In the genomic region with DNA sequence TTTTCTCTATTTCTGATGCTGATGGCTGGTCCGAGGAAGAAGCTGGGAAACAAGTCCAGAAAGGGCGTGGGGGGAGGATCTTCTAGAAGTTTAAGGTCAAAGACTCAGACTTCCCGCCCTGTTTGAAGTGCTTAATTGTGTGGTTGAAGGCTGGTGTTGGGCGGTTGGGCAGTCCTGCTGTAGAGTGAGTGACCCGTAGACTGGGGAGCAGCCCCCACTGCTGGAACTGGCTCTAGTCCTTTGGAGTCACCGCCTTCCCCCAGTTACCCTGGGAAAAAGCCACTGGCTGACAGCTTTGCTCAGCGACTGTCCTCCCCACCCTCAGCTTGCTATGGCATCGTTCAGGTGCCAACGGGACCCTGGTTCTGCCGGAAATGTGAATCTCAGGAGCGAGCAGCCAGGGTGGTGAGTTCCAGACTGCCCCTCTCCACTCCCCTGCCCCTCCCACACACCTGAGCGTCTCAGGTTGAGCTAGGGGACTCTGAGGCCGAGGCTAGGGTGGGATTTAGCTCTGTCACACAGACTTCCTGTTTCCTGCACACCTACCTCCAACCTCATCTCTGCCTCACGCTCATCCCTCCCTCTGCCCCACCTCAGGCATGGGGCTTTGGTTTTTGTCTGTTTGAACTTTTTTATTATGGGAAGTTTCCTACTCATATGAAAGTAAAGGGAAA, we compare ENCODE assay signal across 1 cellular context.
TF ChIP-seq lines count a peak whose summit lies in the region.

No MANE protein-coding gene starts in this region.

TF ChIP-seq in HepG2, 621 proteins besides CTCF, POLR2A, EP300 and RAD21 (continued from another document):
- TF ChIP-seq, protein P1, sequence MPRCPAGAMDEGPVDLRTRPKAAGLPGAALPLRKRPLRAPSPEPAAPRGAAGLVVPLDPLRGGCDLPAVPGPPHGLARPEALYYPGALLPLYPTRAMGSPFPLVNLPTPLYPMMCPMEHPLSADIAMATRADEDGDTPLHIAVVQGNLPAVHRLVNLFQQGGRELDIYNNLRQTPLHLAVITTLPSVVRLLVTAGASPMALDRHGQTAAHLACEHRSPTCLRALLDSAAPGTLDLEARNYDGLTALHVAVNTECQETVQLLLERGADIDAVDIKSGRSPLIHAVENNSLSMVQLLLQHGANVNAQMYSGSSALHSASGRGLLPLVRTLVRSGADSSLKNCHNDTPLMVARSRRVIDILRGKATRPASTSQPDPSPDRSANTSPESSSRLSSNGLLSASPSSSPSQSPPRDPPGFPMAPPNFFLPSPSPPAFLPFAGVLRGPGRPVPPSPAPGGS (CRISPR knock-in tag; IDR thresholded peaks at IDR 0.05): no peak
- TF ChIP-seq ZNF687 (CRISPR knock-in tag; IDR thresholded peaks at IDR 0.05): peak; percentile 41
- TF ChIP-seq GPN1 (CRISPR knock-in tag; IDR thresholded peaks at IDR 0.05; ENCODE audit: borderline replicate concordance): no peak
- no peak for TF ChIP-seq ZNF788 (CRISPR knock-in tag; IDR thresholded peaks at IDR 0.05; ENCODE audit: borderline replicate concordance)
- TF ChIP-seq ZNF234 (CRISPR knock-in tag; conservative IDR thresholded peaks at IDR 0.05): no peak
- TF ChIP-seq, protein P2, sequence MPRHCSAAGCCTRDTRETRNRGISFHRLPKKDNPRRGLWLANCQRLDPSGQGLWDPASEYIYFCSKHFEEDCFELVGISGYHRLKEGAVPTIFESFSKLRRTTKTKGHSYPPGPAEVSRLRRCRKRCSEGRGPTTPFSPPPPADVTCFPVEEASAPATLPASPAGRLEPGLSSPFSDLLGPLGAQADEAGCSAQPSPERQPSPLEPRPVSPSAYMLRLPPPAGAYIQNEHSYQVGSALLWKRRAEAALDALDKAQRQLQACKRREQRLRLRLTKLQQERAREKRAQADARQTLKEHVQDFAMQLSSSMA (CRISPR knock-in tag; IDR thresholded peaks at IDR 0.05): 0 out of 2 replicates have a peak, but pooled peaks have one; percentile 24
- TF ChIP-seq KLF9 (CRISPR knock-in tag; IDR thresholded peaks at IDR 0.05; ENCODE audit: low read depth): no peak
- TF ChIP-seq ZNF44 (CRISPR knock-in tag; IDR thresholded peaks at IDR 0.05): 0 out of 2 replicates have a peak, but pooled peaks have one; percentile 19
- TF ChIP-seq BCLAF1 (IDR thresholded peaks at IDR 0.05): no peak
- no peak for TF ChIP-seq ZNF547 (CRISPR knock-in tag; IDR thresholded peaks at IDR 0.05)
- no peak for TF ChIP-seq HNRNPH1 (optimal IDR thresholded peaks at IDR 0.05; ENCODE audit: low read depth, low read length)
- TF ChIP-seq ZNF83 (CRISPR knock-in tag; IDR thresholded peaks at IDR 0.05; ENCODE audit: borderline replicate concordance): 0 out of 2 replicates have a peak, but pooled peaks have one; percentile 35
- no peak for TF ChIP-seq NCOA5 (CRISPR knock-in tag; IDR thresholded peaks at IDR 0.05)
- TF ChIP-seq HMGA1 (CRISPR knock-in tag; conservative IDR thresholded peaks at IDR 0.05): no peak
- peak; percentile 67; the same call in 1 of the 2 replicates for TF ChIP-seq EEA1 (CRISPR knock-in tag; IDR thresholded peaks at IDR 0.05; ENCODE audit: borderline replicate concordance)
- peak; percentile 79; the same call in 1 of the 2 replicates for TF ChIP-seq ZNF572 (CRISPR knock-in tag; IDR thresholded peaks at IDR 0.05)
- TF ChIP-seq CREM (IDR thresholded peaks at IDR 0.05): no peak
- no peak for TF ChIP-seq CREM (CRISPR knock-in tag; IDR thresholded peaks at IDR 0.05)
- no peak for TF ChIP-seq ZNF720 (CRISPR knock-in tag; IDR thresholded peaks at IDR 0.05)
- no peak for TF ChIP-seq ZBTB3 (CRISPR knock-in tag; IDR thresholded peaks at IDR 0.05; ENCODE audit: borderline replicate concordance, low read depth)
- TF ChIP-seq ZNF782 (CRISPR knock-in tag; IDR thresholded peaks at IDR 0.05; ENCODE audit: borderline replicate concordance): 0 out of 2 replicates have a peak, but pooled peaks have one; percentile 40
- 0 out of 2 replicates have a peak, but pooled peaks have one; percentile 44 for TF ChIP-seq IRF2 (CRISPR knock-in tag; IDR thresholded peaks at IDR 0.05)
- TF ChIP-seq NFATC3 (CRISPR knock-in tag; IDR thresholded peaks at IDR 0.05): no peak
- TF ChIP-seq, protein P3, sequence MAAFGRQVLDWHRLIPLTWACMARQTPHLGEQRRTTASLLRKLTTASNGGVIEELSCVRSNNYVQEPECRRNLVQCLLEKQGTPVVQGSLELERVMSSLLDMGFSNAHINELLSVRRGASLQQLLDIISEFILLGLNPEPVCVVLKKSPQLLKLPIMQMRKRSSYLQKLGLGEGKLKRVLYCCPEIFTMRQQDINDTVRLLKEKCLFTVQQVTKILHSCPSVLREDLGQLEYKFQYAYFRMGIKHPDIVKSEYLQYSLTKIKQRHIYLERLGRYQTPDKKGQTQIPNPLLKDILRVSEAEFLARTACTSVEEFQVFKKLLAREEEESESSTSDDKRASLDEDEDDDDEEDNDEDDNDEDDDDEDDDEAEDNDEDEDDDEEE (CRISPR knock-in tag; IDR thresholded peaks at IDR 0.05): no peak
- no peak for TF ChIP-seq ZNF382 (CRISPR knock-in tag; IDR thresholded peaks at IDR 0.05; ENCODE audit: borderline replicate concordance)
- TF ChIP-seq CENPT (CRISPR knock-in tag; IDR thresholded peaks at IDR 0.05; ENCODE audit: low read depth): 0 out of 2 replicates have a peak, but pooled peaks have one; percentile 11
- TF ChIP-seq ZNF619 (CRISPR knock-in tag; IDR thresholded peaks at IDR 0.05): peak; percentile 75; the same call in 1 of the 2 replicates
- TF ChIP-seq FOXC1 (CRISPR knock-in tag; IDR thresholded peaks at IDR 0.05; ENCODE audit: borderline replicate concordance): peak; percentile 80; the same call in 1 of the 2 replicates
- 0 out of 2 replicates have a peak, but pooled peaks have one; percentile 39 for TF ChIP-seq ZBTB39 (CRISPR knock-in tag; IDR thresholded peaks at IDR 0.05)
- no peak for TF ChIP-seq ZNF280B (CRISPR knock-in tag; IDR thresholded peaks at IDR 0.05; ENCODE audit: borderline replicate concordance)
- no peak for TF ChIP-seq CBX2 (IDR thresholded peaks at IDR 0.05; ENCODE audit: low read depth, low read length)
- peak; percentile 48; the same call in 1 of the 2 replicates for TF ChIP-seq CBX2 (CRISPR knock-in tag; IDR thresholded peaks at IDR 0.05; ENCODE audit: low read depth)
- TF ChIP-seq HOXA3 (CRISPR knock-in tag; IDR thresholded peaks at IDR 0.05): 0 out of 2 replicates have a peak, but pooled peaks have one; percentile 5
- no peak for TF ChIP-seq ZC3H13 (CRISPR knock-in tag; IDR thresholded peaks at IDR 0.05)
- no peak for TF ChIP-seq NCOR1 (IDR thresholded peaks at IDR 0.05; ENCODE audit: borderline replicate concordance, low read length)
- no peak for TF ChIP-seq ZBTB7A (CRISPR knock-in tag; IDR thresholded peaks at IDR 0.05)
- TF ChIP-seq ZNF879 (CRISPR knock-in tag; IDR thresholded peaks at IDR 0.05): peak; percentile 63; the same call in 1 of the 2 replicates
- no peak for TF ChIP-seq ZNF274 (CRISPR knock-in tag; IDR thresholded peaks at IDR 0.05)
- TF ChIP-seq ZMAT3 (CRISPR knock-in tag; conservative IDR thresholded peaks at IDR 0.05): 0 out of 2 replicates have a peak, but pooled peaks have one; percentile 66
- 0 out of 2 replicates have a peak, but pooled peaks have one; percentile 9 for TF ChIP-seq GMEB1 (CRISPR knock-in tag; IDR thresholded peaks at IDR 0.05; ENCODE audit: borderline replicate concordance)
- peak; percentile 69; the same call in 1 of the 2 replicates for TF ChIP-seq ZNF605 (CRISPR knock-in tag; IDR thresholded peaks at IDR 0.05)
- no peak for TF ChIP-seq FOXK1 (CRISPR knock-in tag; IDR thresholded peaks at IDR 0.05; ENCODE audit: borderline replicate concordance, low read depth)
- TF ChIP-seq TEAD3 (CRISPR knock-in tag; optimal IDR thresholded peaks at IDR 0.05; ENCODE audit: borderline replicate concordance): peak; percentile 36
